In the genomic region with DNA sequence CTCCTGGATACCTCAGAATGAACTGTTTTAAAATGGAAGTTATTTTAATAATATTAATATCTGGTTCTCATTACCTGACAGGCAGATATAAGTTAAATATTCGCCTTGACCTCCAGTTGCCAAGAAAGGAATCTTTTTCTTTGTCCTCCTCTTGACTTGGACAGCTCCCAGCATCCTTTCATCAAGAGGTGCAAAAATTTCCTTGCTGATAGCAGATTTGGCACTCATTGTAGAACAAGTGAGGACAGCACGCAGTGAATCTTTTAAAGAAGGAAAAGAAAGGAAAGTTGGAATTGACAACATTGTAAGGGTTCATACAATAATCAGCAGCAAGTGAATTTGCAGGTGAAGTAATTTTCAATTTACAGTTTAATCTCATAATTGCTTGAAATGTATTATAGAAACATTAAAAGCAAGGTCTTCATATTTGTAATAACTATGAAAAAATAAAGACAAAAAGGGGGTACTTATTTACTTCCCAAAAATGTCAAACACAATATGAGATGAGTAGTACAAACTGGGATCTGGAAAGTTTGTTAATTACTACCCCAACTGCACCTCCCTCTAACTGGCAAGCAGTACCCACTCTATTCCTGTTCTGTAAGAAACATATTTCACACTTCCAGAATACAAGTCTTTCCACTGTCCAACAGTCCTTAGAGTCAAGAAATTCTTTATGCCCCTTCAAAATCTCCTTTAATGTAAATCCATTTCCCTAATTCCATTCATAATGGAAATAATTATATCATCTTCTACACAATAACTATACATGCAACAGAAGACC, we compare ENCODE assay signal across 19 cellular contexts.
DNase-seq lines count a peak whose midpoint lies in the region; ATAC-seq, FAIRE-seq and TF ChIP-seq lines count a peak whose summit lies in the region.
"Had no signal": no experiment of that assay in that cellular context is flagged by ENCODE, and none has a peak within 500 bp of the region (broad histone marks: within the 10 kb centered on the region; RNA-seq: fewer than 3 reads in every experiment).

No MANE protein-coding gene starts in this region.

- H3K27ac ChIP-seq in esophagus muscularis mucosa (replicated peaks in 1 of 4), result peak overlapping the region; percentile 46 to 69 (median 66)
- H3K27ac ChIP-seq in heart right ventricle, result peak overlapping the region in 6 of 10 donors; percentile 10 to 48 (median 36)
- H3K27ac ChIP-seq: A549 had no signal

- intact Hi-C loops in esophagus muscularis mucosa (cut with DNase I), result loop anchor here (5.0 kb wide), 1 partner anchor 73 kb away; no protein-coding TSS in a partner anchor
- intact Hi-C loops in heart right ventricle (cut with DNase I), result no loop called here

- no peaks in the 10 kb centered on the region for H3K9me3 ChIP-seq in esophagus muscularis mucosa
- no peaks in the 10 kb centered on the region for H3K9me3 ChIP-seq in heart right ventricle
- H3K9me3 ChIP-seq: A549 had no signal

- no peaks in the 10 kb centered on the region for H3K36me3 ChIP-seq in esophagus muscularis mucosa
- H3K36me3 ChIP-seq in heart right ventricle, result no peaks in the 10 kb centered on the region

- peak in 2 of 8 donors; percentile 47 to 59 for ATAC-seq in heart right ventricle
- ATAC-seq: A549; CD8-positive, alpha-beta T cell; GM23338; HepG2 had no signal

- H3K27me3 ChIP-seq in esophagus muscularis mucosa (no peaks in the 10 kb centered on the region), heart right ventricle (no peaks in the 10 kb centered on the region)

- FAIRE-seq in islet of Langerhans (lab: Jason Lieb, UNC), result peak; percentile 43
- FAIRE-seq in frontal cortex (lab: Jason Lieb, UNC), result no peak
- FAIRE-seq: A549, D721Med, G401.6, GM12891, HepG2, HTR-8/SVneo had no signal

- TF ChIP-seq POLR2A in esophagus muscularis mucosa (IDR thresholded peaks at IDR 0.05; ENCODE audit: low read depth), result no peak

- no peak for TF ChIP-seq EP300 in esophagus muscularis mucosa (IDR thresholded peaks at IDR 0.05)

- no peak for TF ChIP-seq CTCF in esophagus muscularis mucosa (IDR thresholded peaks at IDR 0.05)
- no peak for TF ChIP-seq CTCF in heart right ventricle (IDR thresholded peaks at IDR 0.05)

- peak overlapping the region in 3 of 4 donors; percentile 3 to 21 (median 5) for H3K4me3 ChIP-seq in esophagus muscularis mucosa
- peak overlapping the region in 3 of 10 donors; percentile 7 to 16 (median 10) for H3K4me3 ChIP-seq in heart right ventricle
- H3K4me3 ChIP-seq: A549, GM23338 had no signal

- peaks cover 25 to 67% (median 60%) of the 10 kb centered on the region in 4 donors for H3K4me1 ChIP-seq in esophagus muscularis mucosa
- peaks cover 0 to 42% (median 22%) of the 10 kb centered on the region in 9 donors for H3K4me1 ChIP-seq in heart right ventricle

- DNase-seq in esophagus muscularis mucosa (ENCODE audit: extremely low spot score) (no peak), heart right ventricle (no peak), NCI-H146 (lab: John Stamatoyannopoulos, UW) (no peak), frontal cortex (ENCODE audit: low spot score in 2 of 2) (no peak)
- DNase-seq in stimulated activated CD8-positive, alpha-beta memory T cell treated with anti-CD3 and anti-CD28 coated beads, Interleukin-4, amount 100 ng/mL, for 48 hours, result no peak
- DNase-seq: CD8-positive, alpha-beta T cell; COR-L47; DMS153; DMS79 treated with DMSO at 0.1 percent for 48 hours; EL; H7 had no signal

- WGBS in esophagus muscularis mucosa, result 35% methylated on average over 2 of the region's 2 CpGs
- WGBS in heart right ventricle, 2 donors, result 20 to 26% methylated on average over 2 of the region's 2 CpGs
